In genomic region chr14:75303415-75303814, GRCh38 we compare ENCODE assay signal across 9 cellular contexts. TPM values are rescaled to one million over a fixed set of nuclear protein-coding genes. Genes with fewer than 3 reads are reported as not detected.
DNase-seq lines count a peak whose midpoint lies in the region; ATAC-seq and TF ChIP-seq lines count a peak whose summit lies in the region.
"Had no signal": no experiment of that assay in that cellular context is flagged by ENCODE, and none has a peak within 500 bp of the region (broad histone marks: within the 10 kb centered on the region; RNA-seq: fewer than 3 reads in every experiment).

No MANE protein-coding gene starts in this region.

- intact Hi-C loops in ascending aorta (cut with DNase I): loop anchor here (1.0 to 10.0 kb wide), 2 partner anchors 171 to 389 kb away; no protein-coding TSS in a partner anchor
- intact Hi-C loops in right cardiac atrium (cut with DNase I): loop anchor here in 2 of 4 donors (5.0 to 10.0 kb wide), 2 partner anchors 171 to 261 kb away; no protein-coding TSS in a partner anchor

- H3K4me1 ChIP-seq in ascending aorta (peaks cover 0 to 5% of the 10 kb centered on the region in 2 donors), right cardiac atrium (ENCODE audit: control insufficient read depth, insufficient read depth, low read length) (peaks cover 2% of the 10 kb centered on the region)

- H3K36me3 ChIP-seq in ascending aorta: no peaks in the 10 kb centered on the region
- H3K36me3 ChIP-seq: BLaER1 had no signal

- H3K27ac ChIP-seq in ascending aorta (peak overlapping the region in 1 of 2 donors; percentile 40), right cardiac atrium (ENCODE audit: low read length) (no peak overlapping the region)
- H3K27ac ChIP-seq: BLaER1 had no signal

- H3K9me3 ChIP-seq in ascending aorta (no peaks in the 10 kb centered on the region), right cardiac atrium (ENCODE audit: control insufficient read depth, low read length) (no peaks in the 10 kb centered on the region)
- H3K9me3 ChIP-seq: BLaER1 had no signal

- WGBS in right cardiac atrium: 19% methylated on average over 14 of the region's 14 CpGs

- peak; percentile 78 to 89 (median 87) for TF ChIP-seq CTCF in ascending aorta (IDR thresholded peaks at IDR 0.05)

- no peaks in the 10 kb centered on the region for H3K27me3 ChIP-seq in ascending aorta
- H3K27me3 ChIP-seq in right cardiac atrium (ENCODE audit: control insufficient read depth, insufficient read depth): no peaks in the 10 kb centered on the region
- H3K27me3 ChIP-seq: BLaER1 had no signal

- DNase-seq in activated T-cell treated with anti-CD3 and anti-CD28 coated beads for 48 hours (ENCODE audit: low read depth) (peak; percentile 37), activated T-cell treated with anti-CD3 and anti-CD28 coated beads for 4 hours (no peak), NCI-H187 treated with DMSO at 0.1 percent for 48 hours (lab: John Stamatoyannopoulos, UW) (peak; percentile 66), SW 1271 (lab: John Stamatoyannopoulos, UW) (peak; percentile 43 to 68), ascending aorta (ENCODE audit: low spot score in 2 of 2) (peak in 1 of 2 donors; percentile 87), right cardiac atrium (peak in 2 of 3 donors; percentile 43 to 75), renal cortical epithelial cell (ENCODE audit: low read depth) (peak; percentile 63)

- no peak overlapping the region for H3K4me3 ChIP-seq in ascending aorta
- no peak overlapping the region for H3K4me3 ChIP-seq in right cardiac atrium (ENCODE audit: low read length)
- H3K4me3 ChIP-seq: BLaER1 had no signal

- ATAC-seq in right cardiac atrium (peak; percentile 55 to 58), HG02938 (IDR thresholded peaks at IDR 0.05; ENCODE audit: unreplicated experiment) (no peak)

RNA-seq across cellular contexts. Expression of gene FOS, which starts 24.8 kb away (rescaled TPM):
- 4,268 TPM for total RNA-seq in ascending aorta
- total RNA-seq in right cardiac atrium: 100 to 1,000 TPM in 1 of 4 donors, 10 to 100 TPM in 3; 15.7 to 244 (median 46.3) TPM
- 144 TPM for polyA plus RNA-seq in right cardiac atrium
- total RNA-seq in renal cortical epithelial cell: 0.87 and 80.4 TPM in 2 replicates

Comparison
In these comparisons a context has a peak if more than half of its experiments do, and no peak if none do; other contexts are left out.
1. RNA of gene FOS, which starts 24.8 kb away (total RNA-seq): 4,268 TPM in ascending aorta (single experiment); 0.87 to 80.4 TPM in renal cortical epithelial cell and 15.7 to 244 TPM in right cardiac atrium; every median in the first group is over 10 times any median in the second.